In the genomic region with DNA sequence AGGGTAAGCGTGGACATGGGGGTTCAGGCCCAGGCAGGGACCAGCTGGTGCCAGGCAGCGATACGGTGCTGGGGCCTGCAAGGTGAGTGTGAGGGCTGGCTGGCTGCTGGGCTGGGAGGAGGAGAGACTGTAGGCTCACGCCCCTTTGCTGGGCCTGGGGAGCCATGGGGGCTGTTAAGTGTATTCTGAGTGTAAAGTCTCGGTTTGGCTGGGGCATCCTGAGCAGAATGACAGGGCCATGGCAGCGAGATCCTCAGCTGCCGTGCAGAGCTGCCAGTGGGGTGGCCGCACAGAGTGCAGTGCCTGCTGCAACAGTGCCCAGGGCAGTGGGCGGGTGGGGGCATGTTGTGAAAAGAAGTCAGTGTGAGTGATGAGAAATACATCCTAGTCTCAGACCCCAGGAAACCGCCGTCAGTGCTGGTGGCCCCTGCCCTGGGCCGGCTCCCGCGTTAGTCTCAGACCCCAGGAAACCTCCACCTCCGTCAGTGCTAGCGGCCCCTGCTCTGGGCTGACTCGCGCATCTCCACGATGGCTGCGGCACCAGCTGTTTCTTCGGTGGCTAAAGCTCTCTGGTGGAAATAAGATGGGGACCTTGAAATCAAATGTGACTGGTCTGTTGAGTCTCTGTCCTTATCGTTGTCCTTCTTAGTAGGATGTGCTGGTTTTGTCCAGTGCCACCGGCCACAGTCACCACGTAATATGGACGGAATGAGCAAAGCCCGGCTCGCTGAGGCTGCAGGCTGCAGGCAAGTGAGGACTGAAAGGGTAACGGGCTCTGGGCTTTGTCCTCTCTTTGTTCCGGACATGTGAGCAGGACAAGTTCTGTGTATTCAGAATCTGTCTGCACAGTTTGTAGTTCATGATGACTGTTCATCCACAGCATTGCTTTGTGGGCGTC, we compare ENCODE assay signal across 14 cellular contexts. TPM values are rescaled to one million over a fixed set of nuclear protein-coding genes. Genes with fewer than 3 reads are reported as not detected.
DNase-seq lines count a peak whose midpoint lies in the region; ATAC-seq, FAIRE-seq and TF ChIP-seq lines count a peak whose summit lies in the region.
"Had no signal": no experiment of that assay in that cellular context is flagged by ENCODE, and none has a peak within 500 bp of the region (broad histone marks: within the 10 kb centered on the region; RNA-seq: fewer than 3 reads in every experiment).

No MANE protein-coding gene starts in this region.

- H3K36me3 ChIP-seq in left ventricle myocardium inferior (peaks cover 82% of the 10 kb centered on the region), left lung (peaks cover 0 to 91% of the 10 kb centered on the region in 2 donors), upper lobe of right lung (peaks cover 48% of the 10 kb centered on the region)
- H3K36me3 ChIP-seq: MG63 had no signal

- CTCF ChIA-PET in WTC11 (lab: Charles Lee), result no interaction called here

- FAIRE-seq in GM19239 (lab: Jason Lieb, UNC), result no peak

- H3K27ac ChIP-seq in left ventricle myocardium inferior (replicated peaks) (no peak overlapping the region), left lung (no peak overlapping the region), upper lobe of right lung (no peak overlapping the region)
- H3K27ac ChIP-seq: gastroesophageal sphincter had no signal

- no peak for TF ChIP-seq CTCF in left ventricle myocardium inferior (IDR thresholded peaks at IDR 0.05; ENCODE audit: borderline replicate concordance)
- TF ChIP-seq CTCF in WTC11 (IDR thresholded peaks at IDR 0.05), result no peak
- TF ChIP-seq CTCF in left lung (IDR thresholded peaks at IDR 0.05), result no peak
- TF ChIP-seq CTCF in upper lobe of right lung (IDR thresholded peaks at IDR 0.05), result no peak

- no peak overlapping the region for H3K4me3 Mint-ChIP-seq in WTC11

- POLR2A ChIA-PET in WTC11 (lab: Charles Lee), result no interaction called here

- H3K4me1 Mint-ChIP-seq in WTC11, result peaks cover 9% of the 10 kb centered on the region

- H3K4me3 ChIP-seq in left ventricle myocardium inferior (no peak overlapping the region), left lung (no peak overlapping the region), upper lobe of right lung (no peak overlapping the region)
- H3K4me3 ChIP-seq: MG63 had no signal

- peak; percentile 7 for DNase-seq in left ventricle myocardium inferior
- no peak for DNase-seq in Right ventricle myocardium inferior (ENCODE audit: missing footprints)
- no peak for DNase-seq in WTC11 (ENCODE audit: low spot score)
- DNase-seq in left lung, result peak; percentile 27 to 75
- DNase-seq in upper lobe of right lung, result peak; percentile 51
- no peak for DNase-seq in GM19239 (ENCODE audit: insufficient read length, low spot score)
- DNase-seq in NCI-H446 treated with DMSO at 0.1 percent for 48 hours (lab: John Stamatoyannopoulos, UW), result no peak
- DNase-seq: activated CD4-positive, alpha-beta T cell treated with anti-CD3 and anti-CD28 coated beads, Interleukin-2, amount 50 U/mL, for 4 hours; islet precursor cell; MG63; OCI-M1 had no signal

- peak overlapping the region; percentile 23; the same call in 1 of the 2 replicates for H3K27ac Mint-ChIP-seq in WTC11

- intact Hi-C loops in left ventricle myocardium inferior (cut with micrococcal nuclease) (no loop called here), Right ventricle myocardium inferior (cut with DNase I) (no loop called here), left lung (cut with DNase I) (no loop called here), upper lobe of right lung (cut with DNase I) (no loop called here)

- H3K27me3 Mint-ChIP-seq in WTC11 (ENCODE audit: low read depth), result no peaks in the 10 kb centered on the region

- no peaks in the 10 kb centered on the region for H3K9me3 ChIP-seq in left ventricle myocardium inferior (replicated peaks)
- H3K9me3 ChIP-seq in left lung, result no peaks in the 10 kb centered on the region
- H3K9me3 ChIP-seq in upper lobe of right lung, result no peaks in the 10 kb centered on the region
- H3K9me3 ChIP-seq: gastroesophageal sphincter, MG63 had no signal

- H3K36me3 Mint-ChIP-seq in WTC11, result peaks cover 40% of the 10 kb centered on the region

- no peaks in the 10 kb centered on the region for H3K9me3 Mint-ChIP-seq in WTC11

- H3K27me3 ChIP-seq in left ventricle myocardium inferior (ENCODE audit: low read depth) (no peaks in the 10 kb centered on the region), left lung (no peaks in the 10 kb centered on the region), upper lobe of right lung (no peaks in the 10 kb centered on the region)
- H3K27me3 ChIP-seq: gastroesophageal sphincter, MG63 had no signal

- H3K4me1 ChIP-seq in left ventricle myocardium inferior (peaks cover 3% of the 10 kb centered on the region), left lung (peaks cover 3 to 26% of the 10 kb centered on the region in 2 donors), upper lobe of right lung (no peaks in the 10 kb centered on the region)

- ATAC-seq in Right ventricle myocardium inferior, result no peak
- ATAC-seq in WTC11, result no peak
- ATAC-seq in left lung, result no peak
- no peak for ATAC-seq in upper lobe of right lung
- ATAC-seq in GM21515 (IDR thresholded peaks at IDR 0.05; ENCODE audit: unreplicated experiment), result no peak
- ATAC-seq: gastroesophageal sphincter, HCT116 had no signal

TF ChIP-seq in WTC11, 78 proteins besides CTCF, POLR2A, EP300 and RAD21 (continues in another document):
- TF ChIP-seq SP1 (CRISPR knock-in tag; conservative IDR thresholded peaks at IDR 0.05), result no peak
- TF ChIP-seq ZNF416 (CRISPR knock-in tag; IDR thresholded peaks at IDR 0.05), result no peak
- no peak for TF ChIP-seq ESRRA (CRISPR knock-in tag; IDR thresholded peaks at IDR 0.05; ENCODE audit: borderline replicate concordance)
- no peak for TF ChIP-seq EMX1 (CRISPR knock-in tag; IDR thresholded peaks at IDR 0.05)
- no peak for TF ChIP-seq MYBL2 (CRISPR knock-in tag; IDR thresholded peaks at IDR 0.05)
- TF ChIP-seq, protein P1, sequence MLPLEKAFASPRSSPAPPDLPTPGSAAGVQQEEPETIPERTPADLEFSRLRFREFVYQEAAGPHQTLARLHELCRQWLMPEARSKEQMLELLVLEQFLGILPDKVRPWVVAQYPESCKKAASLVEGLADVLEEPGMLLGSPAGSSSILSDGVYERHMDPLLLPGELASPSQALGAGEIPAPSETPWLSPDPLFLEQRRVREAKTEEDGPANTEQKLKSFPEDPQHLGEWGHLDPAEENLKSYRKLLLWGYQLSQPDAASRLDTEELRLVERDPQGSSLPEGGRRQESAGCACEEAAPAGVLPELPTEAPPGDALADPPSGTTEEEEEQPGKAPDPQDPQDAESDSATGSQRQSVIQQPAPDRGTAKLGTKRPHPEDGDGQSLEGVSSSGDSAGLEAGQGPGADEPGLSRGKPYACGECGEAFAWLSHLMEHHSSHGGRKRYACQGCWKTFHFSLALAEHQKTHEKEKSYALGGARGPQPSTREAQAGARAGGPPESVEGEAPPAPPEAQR (CRISPR knock-in tag; IDR thresholded peaks at IDR 0.05), result no peak
- no peak for TF ChIP-seq CREM (CRISPR knock-in tag; IDR thresholded peaks at IDR 0.05)
- TF ChIP-seq, protein P2, sequence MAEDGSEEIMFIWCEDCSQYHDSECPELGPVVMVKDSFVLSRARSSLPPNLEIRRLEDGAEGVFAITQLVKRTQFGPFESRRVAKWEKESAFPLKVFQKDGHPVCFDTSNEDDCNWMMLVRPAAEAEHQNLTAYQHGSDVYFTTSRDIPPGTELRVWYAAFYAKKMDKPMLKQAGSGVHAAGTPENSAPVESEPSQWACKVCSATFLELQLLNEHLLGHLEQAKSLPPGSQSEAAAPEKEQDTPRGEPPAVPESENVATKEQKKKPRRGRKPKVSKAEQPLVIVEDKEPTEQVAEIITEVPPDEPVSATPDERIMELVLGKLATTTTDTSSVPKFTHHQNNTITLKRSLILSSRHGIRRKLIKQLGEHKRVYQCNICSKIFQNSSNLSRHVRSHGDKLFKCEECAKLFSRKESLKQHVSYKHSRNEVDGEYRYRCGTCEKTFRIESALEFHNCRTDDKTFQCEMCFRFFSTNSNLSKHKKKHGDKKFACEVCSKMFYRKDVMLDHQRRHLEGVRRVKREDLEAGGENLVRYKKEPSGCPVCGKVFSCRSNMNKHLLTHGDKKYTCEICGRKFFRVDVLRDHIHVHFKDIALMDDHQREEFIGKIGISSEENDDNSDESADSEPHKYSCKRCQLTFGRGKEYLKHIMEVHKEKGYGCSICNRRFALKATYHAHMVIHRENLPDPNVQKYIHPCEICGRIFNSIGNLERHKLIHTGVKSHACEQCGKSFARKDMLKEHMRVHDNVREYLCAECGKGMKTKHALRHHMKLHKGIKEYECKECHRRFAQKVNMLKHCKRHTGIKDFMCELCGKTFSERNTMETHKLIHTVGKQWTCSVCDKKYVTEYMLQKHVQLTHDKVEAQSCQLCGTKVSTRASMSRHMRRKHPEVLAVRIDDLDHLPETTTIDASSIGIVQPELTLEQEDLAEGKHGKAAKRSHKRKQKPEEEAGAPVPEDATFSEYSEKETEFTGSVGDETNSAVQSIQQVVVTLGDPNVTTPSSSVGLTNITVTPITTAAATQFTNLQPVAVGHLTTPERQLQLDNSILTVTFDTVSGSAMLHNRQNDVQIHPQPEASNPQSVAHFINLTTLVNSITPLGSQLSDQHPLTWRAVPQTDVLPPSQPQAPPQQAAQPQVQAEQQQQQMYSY (CRISPR knock-in tag; IDR thresholded peaks at IDR 0.05), result no peak
- TF ChIP-seq ZBTB21 (CRISPR knock-in tag; IDR thresholded peaks at IDR 0.05; ENCODE audit: borderline replicate concordance), result no peak
- TF ChIP-seq, protein P3, sequence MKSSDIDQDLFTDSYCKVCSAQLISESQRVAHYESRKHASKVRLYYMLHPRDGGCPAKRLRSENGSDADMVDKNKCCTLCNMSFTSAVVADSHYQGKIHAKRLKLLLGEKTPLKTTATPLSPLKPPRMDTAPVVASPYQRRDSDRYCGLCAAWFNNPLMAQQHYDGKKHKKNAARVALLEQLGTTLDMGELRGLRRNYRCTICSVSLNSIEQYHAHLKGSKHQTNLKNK (CRISPR knock-in tag; IDR thresholded peaks at IDR 0.05), result no peak
- TF ChIP-seq, protein P4, sequence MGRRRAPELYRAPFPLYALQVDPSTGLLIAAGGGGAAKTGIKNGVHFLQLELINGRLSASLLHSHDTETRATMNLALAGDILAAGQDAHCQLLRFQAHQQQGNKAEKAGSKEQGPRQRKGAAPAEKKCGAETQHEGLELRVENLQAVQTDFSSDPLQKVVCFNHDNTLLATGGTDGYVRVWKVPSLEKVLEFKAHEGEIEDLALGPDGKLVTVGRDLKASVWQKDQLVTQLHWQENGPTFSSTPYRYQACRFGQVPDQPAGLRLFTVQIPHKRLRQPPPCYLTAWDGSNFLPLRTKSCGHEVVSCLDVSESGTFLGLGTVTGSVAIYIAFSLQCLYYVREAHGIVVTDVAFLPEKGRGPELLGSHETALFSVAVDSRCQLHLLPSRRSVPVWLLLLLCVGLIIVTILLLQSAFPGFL (CRISPR knock-in tag; IDR thresholded peaks at IDR 0.05; ENCODE audit: borderline replicate concordance), result no peak
- no peak for TF ChIP-seq NFE2L1 (CRISPR knock-in tag; IDR thresholded peaks at IDR 0.05)

RNA-seq across cellular contexts. Expression of a gene that starts 22.9 kb away (rescaled TPM):
- 16.7 TPM for total RNA-seq in left ventricle myocardium inferior
- 17.0 TPM for total RNA-seq in Right ventricle myocardium inferior
- total RNA-seq in WTC11 (2021), result 22.9 to 29.5 TPM (median 26.4 TPM) in 3 replicates
- total RNA-seq in left lung, result 10 to 100 TPM; 34.4 to 38.4 TPM
- 32.0 TPM for total RNA-seq in upper lobe of right lung

RNA-seq across cellular contexts. Expression of a gene that starts 55.0 kb away (rescaled TPM):
- total RNA-seq in left ventricle myocardium inferior, result not detected
- not detected for total RNA-seq in Right ventricle myocardium inferior
- total RNA-seq in WTC11 (2021), result 0.41 to 0.76 TPM (median 0.46 TPM) in 3 replicates
- total RNA-seq in left lung, result 1 to 10 TPM; 1.6 to 4.2 TPM
- 0.43 TPM for total RNA-seq in upper lobe of right lung

Comparison
In these comparisons a context has a peak if more than half of its experiments do, and no peak if none do; other contexts are left out.
1. DNase-seq: peak in left ventricle myocardium inferior (single experiment), left lung (2 of 2) and upper lobe of right lung (single experiment); none in Right ventricle myocardium inferior (single experiment), WTC11 (single experiment), GM19239 (single experiment) and NCI-H446 treated with DMSO at 0.1 percent for 48 hours (single experiment).